16 cellular contexts compared by ENCODE assay signal in genomic region chr6:12014873-12015149, GRCh38. TPM values are rescaled to one million over a fixed set of nuclear protein-coding genes. Genes with fewer than 3 reads are reported as not detected.
A peak's percentile ranks its signal among the peaks of the same experiment; 100 is the strongest.
DNase-seq lines count a peak whose midpoint lies in the region; FAIRE-seq and TF ChIP-seq lines count a peak whose summit lies in the region.
"Had no signal": no experiment of that assay in that cellular context is flagged by ENCODE, and none has a peak within 500 bp of the region (broad histone marks: within the 10 kb centered on the region; RNA-seq: fewer than 3 reads in every experiment).

No MANE protein-coding gene starts in this region.

- no peaks in the 10 kb centered on the region for H3K27me3 Mint-ChIP-seq in mesothelial cell of epicardium (ENCODE audit: low read depth)
- H3K27me3 Mint-ChIP-seq: activated naive CD8-positive, alpha-beta T cell treated with anti-CD3 and anti-CD28 coated beads, Interleukin-2, amount 10 ng/mL, durations not matched to agents 7 days and 5 days had no signal

- H3K4me3 Mint-ChIP-seq in mesothelial cell of epicardium, result peak overlapping the region; percentile 33

- no peak for DNase-seq in ascending aorta (ENCODE audit: low spot score in 2 of 2)
- no peak for DNase-seq in mesothelial cell of epicardium (ENCODE audit: low spot score in 2 of 2, unreplicated experiment in 2 of 2)
- DNase-seq in H54 (ENCODE audit: insufficient read length, low spot score), result no peak
- no peak for DNase-seq in WERI-Rb-1
- no peak for DNase-seq in NCI-H2081 treated with DMSO at 0.1 percent for 48 hours (lab: John Stamatoyannopoulos, UW)
- no peak for DNase-seq in NCI-H2171 treated with DMSO at 0.1 percent for 48 hours (lab: John Stamatoyannopoulos, UW)
- DNase-seq: activated CD4-positive, alpha-beta T cell treated with anti-CD3 and anti-CD28 coated beads for 4 hours; activated naive CD8-positive, alpha-beta T cell treated with anti-CD3 and anti-CD28 coated beads, Interleukin-2, amount 10 ng/mL, durations not matched to agents 7 days and 5 days; Caco-2; NCI-H187 treated with DMSO at 0.1 percent for 48 hours; NCI-H510A; SHP77; stimulated activated CD4-positive, alpha-beta T cell treated with anti-CD3 and anti-CD28 coated beads, Interleukin-2, amount 100 ng/mL, for 48 hours had no signal

- no peaks in the 10 kb centered on the region for H3K9me3 ChIP-seq in HEK293 (ENCODE audit: control insufficient read depth, insufficient read depth, low read depth, low read length)
- no peaks in the 10 kb centered on the region for H3K9me3 ChIP-seq in ascending aorta
- H3K9me3 ChIP-seq in WERI-Rb-1 (ENCODE audit: severe bottlenecking), result peaks cover 2% of the 10 kb centered on the region
- H3K9me3 ChIP-seq: Caco-2 had no signal

- H3K4me1 ChIP-seq in ACC112 (ENCODE audit: control insufficient read depth, insufficient read depth, low read length, unreplicated experiment) (peaks cover 22% of the 10 kb centered on the region), HEK293 (ENCODE audit: control insufficient read depth, insufficient read depth, low read length) (peaks cover 8% of the 10 kb centered on the region), ascending aorta (peaks cover 2 to 12% of the 10 kb centered on the region in 2 donors)

- POLR2A ChIA-PET in HEK293 (lab: Yijun Ruan, JAX), result no interaction called here

- H3K27ac ChIP-seq in ACC112 (ENCODE audit: low read depth, low read length) (peak overlapping the region; percentile 82; the same call in 1 of the 2 replicates), HEK293 (ENCODE audit: extremely low read depth, low read depth, low read length) (no peak overlapping the region), ascending aorta (peak overlapping the region; percentile 65 to 98), WERI-Rb-1 (no peak overlapping the region)
- H3K27ac ChIP-seq: cardiac muscle cell had no signal

- peaks cover 20% of the 10 kb centered on the region for H3K79me2 ChIP-seq in ACC112 (ENCODE audit: control insufficient read depth, insufficient read depth, low read length, unreplicated experiment)

- no peak overlapping the region for H2AFZ ChIP-seq in ACC112 (ENCODE audit: low read length, unreplicated experiment)

- peaks cover 40% of the 10 kb centered on the region for H3K4me1 Mint-ChIP-seq in mesothelial cell of epicardium

- H3K36me3 ChIP-seq in ACC112 (ENCODE audit: insufficient read depth, low read length) (peaks cover 35% of the 10 kb centered on the region), HEK293 (ENCODE audit: control insufficient read depth in 2 of 2, insufficient read depth in 1 of 2, low read length in 2 of 2) (peaks cover 4 to 33% of the 10 kb centered on the region in 2 experiments; a peak in 2 of 3 replicates), ascending aorta (peaks cover 5 to 22% of the 10 kb centered on the region in 2 donors), WERI-Rb-1 (peaks cover 9% of the 10 kb centered on the region)

- H3K27me3 ChIP-seq in ACC112 (ENCODE audit: insufficient read depth, low read length) (no peaks in the 10 kb centered on the region), ascending aorta (no peaks in the 10 kb centered on the region), WERI-Rb-1 (ENCODE audit: insufficient read depth, low read depth, severe bottlenecking) (no peaks in the 10 kb centered on the region)
- H3K27me3 ChIP-seq: cardiac muscle cell had no signal

- peak overlapping the region; percentile 83 for H3K27ac Mint-ChIP-seq in mesothelial cell of epicardium
- H3K27ac Mint-ChIP-seq: activated naive CD8-positive, alpha-beta T cell treated with anti-CD3 and anti-CD28 coated beads, Interleukin-2, amount 10 ng/mL, durations not matched to agents 7 days and 5 days had no signal

- intact Hi-C loops in ascending aorta (cut with DNase I), result loop anchor here (5.0 kb wide), 5 partner anchors 203 to 478 kb away; partner anchors contain the start of genes EDN1 and TMEM170B

- CTCF ChIA-PET in HEK293 (lab: Yijun Ruan, JAX), result interaction anchor here (0.5 to 1.3 kb wide), 3 partner anchors 218 to 805 kb away, joined by 3 to 5 read pairs (median 3); no protein-coding TSS in a partner anchor

- H3K9me3 Mint-ChIP-seq in mesothelial cell of epicardium, result peaks cover 5% of the 10 kb centered on the region

- TF ChIP-seq POLR2A in H54 (IDR thresholded peaks at IDR 0.05; ENCODE audit: low read depth, low read length), result no peak

- FAIRE-seq in H54 (lab: Jason Lieb, UNC), result no peak

- H3K4me3 ChIP-seq in ACC112 (ENCODE audit: low read depth, low read length) (no peak overlapping the region), HEK293 (ENCODE audit: low read depth, low read length) (no peak overlapping the region), ascending aorta (no peak overlapping the region), WERI-Rb-1 (ENCODE audit: low read depth, low read length) (no peak overlapping the region)
- H3K4me3 ChIP-seq: cardiac muscle cell had no signal

- TF ChIP-seq CTCF in HEK293 (tag by site-specific recombination; IDR thresholded peaks at IDR 0.05) (no peak), ascending aorta (IDR thresholded peaks at IDR 0.05) (no peak), mesothelial cell of epicardium (IDR thresholded peaks at IDR 0.05; ENCODE audit: unreplicated experiment) (no peak), WERI-Rb-1 (IDR thresholded peaks at IDR 0.05; ENCODE audit: low read depth, low read length) (no peak)

- H3K36me3 Mint-ChIP-seq in mesothelial cell of epicardium, result peaks cover 34% of the 10 kb centered on the region

TF ChIP-seq in HEK293, 187 proteins besides CTCF, POLR2A, EP300 and RAD21:
- no peak for TF ChIP-seq ZNF571 (tag by site-specific recombination; IDR thresholded peaks at IDR 0.05)
- TF ChIP-seq SETDB1 (IDR thresholded peaks at IDR 0.05; ENCODE audit: insufficient read length, low read length), result peak; percentile 3
TF ChIP-seq in HEK293: peak in this region for 1.

RNA-seq across cellular contexts. Expression of gene HIVEP1, which starts 2.7 kb away (rescaled TPM):
- 31.7 TPM for total RNA-seq in ascending aorta
- total RNA-seq in mesothelial cell of epicardium, result 63.4 to 69.4 TPM (median 64.0 TPM) in 3 replicates

Comparison
In these comparisons a context has a peak if more than half of its experiments do, and no peak if none do; other contexts are left out.
1. H3K27ac ChIP-seq: peak in ACC112 (single experiment) and ascending aorta (2 of 2); none in HEK293 (single experiment) and WERI-Rb-1 (single experiment).